In the genomic region with DNA sequence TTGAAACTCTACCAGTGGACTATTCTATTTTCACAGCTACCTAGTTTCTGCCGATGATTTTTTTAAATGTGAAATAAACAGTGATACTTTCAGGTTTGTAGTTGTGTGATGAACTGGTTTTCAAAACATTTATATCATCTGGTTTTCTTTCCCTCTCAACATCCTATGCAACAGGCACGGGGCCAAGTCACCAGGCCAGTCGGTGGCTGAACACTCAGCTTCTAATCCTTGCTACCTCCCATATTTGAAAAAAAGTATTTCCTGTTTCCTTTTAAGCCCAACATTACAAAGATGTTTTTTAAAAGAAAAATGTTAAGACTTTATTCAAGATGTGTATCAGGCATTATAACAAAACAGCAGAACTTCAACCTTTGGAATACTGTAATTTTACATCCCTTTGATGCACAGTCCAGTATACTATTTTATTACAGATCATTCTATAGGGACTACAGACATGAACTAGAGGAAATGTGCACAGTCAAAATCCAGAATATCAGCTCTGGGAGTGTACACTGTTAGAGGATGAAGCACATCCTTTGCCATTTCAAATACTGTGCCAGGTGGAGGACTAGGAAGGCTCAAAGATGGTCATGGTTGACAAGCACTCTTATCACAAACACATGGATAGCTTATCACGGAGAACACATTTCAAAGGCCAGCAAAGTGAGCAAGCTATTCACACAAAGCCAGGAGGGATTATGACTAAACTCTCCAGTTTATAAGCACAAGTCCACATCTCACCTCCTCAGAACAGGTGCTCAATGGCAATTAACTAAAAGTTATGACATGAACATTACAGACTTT, we compare ENCODE assay signal across 13 cellular contexts. TPM values are rescaled to one million over a fixed set of nuclear protein-coding genes. Genes with fewer than 3 reads are reported as not detected.
DNase-seq lines count a peak whose midpoint lies in the region; ATAC-seq and TF ChIP-seq lines count a peak whose summit lies in the region.
"Had no signal": no experiment of that assay in that cellular context is flagged by ENCODE, and none has a peak within 500 bp of the region (broad histone marks: within the 10 kb centered on the region; RNA-seq: fewer than 3 reads in every experiment).

No MANE protein-coding gene starts in this region.

- H3K79me2 ChIP-seq in GM23338 (replicated peaks; ENCODE audit: insufficient read depth) = no peaks in the 10 kb centered on the region

- peak overlapping the region; percentile 27; the same call in 1 of the 2 replicates for H3K4me3 ChIP-seq in LNCaP clone FGC (ENCODE audit: low read depth, low read length)
- H3K4me3 ChIP-seq in naive thymus-derived CD4-positive, alpha-beta T cell (ENCODE audit: low read length) = no peak overlapping the region
- no peak overlapping the region for H3K4me3 ChIP-seq in GM23338
- H3K4me3 ChIP-seq: lower lobe of right lung, ovary had no signal

- H3K27me3 Mint-ChIP-seq in central memory CD8-positive, alpha-beta T cell = no peaks in the 10 kb centered on the region
- no peaks in the 10 kb centered on the region for H3K27me3 Mint-ChIP-seq in naive thymus-derived CD4-positive, alpha-beta T cell
- H3K27me3 Mint-ChIP-seq in GM23338 (ENCODE audit: insufficient read depth, low read depth, poor library complexity) = peaks cover 3% of the 10 kb centered on the region

- peaks cover 29% of the 10 kb centered on the region for H3K36me3 Mint-ChIP-seq in central memory CD8-positive, alpha-beta T cell (ENCODE audit: insufficient read depth)
- H3K36me3 Mint-ChIP-seq in naive thymus-derived CD4-positive, alpha-beta T cell = peaks cover 15 to 34% (median 18%) of the 10 kb centered on the region in 5 donors
- H3K36me3 Mint-ChIP-seq in GM23338 (ENCODE audit: low read depth) = peaks cover 39% of the 10 kb centered on the region

- H3K4me1 Mint-ChIP-seq in central memory CD8-positive, alpha-beta T cell = no peaks in the 10 kb centered on the region
- peaks cover 2 to 19% (median 8%) of the 10 kb centered on the region in 7 donors for H3K4me1 Mint-ChIP-seq in naive thymus-derived CD4-positive, alpha-beta T cell
- H3K4me1 Mint-ChIP-seq in GM23338 = peaks cover 9% of the 10 kb centered on the region; the same call in 1 of the 3 replicates

- no peaks in the 10 kb centered on the region for H3K9me3 Mint-ChIP-seq in central memory CD8-positive, alpha-beta T cell
- peaks cover 0 to 6% (median 0%) of the 10 kb centered on the region in 11 donors for H3K9me3 Mint-ChIP-seq in naive thymus-derived CD4-positive, alpha-beta T cell
- no peaks in the 10 kb centered on the region for H3K9me3 Mint-ChIP-seq in GM23338
- H3K9me3 Mint-ChIP-seq: WTC11 had no signal

- intact Hi-C loops in naive thymus-derived CD4-positive, alpha-beta T cell (cut with micrococcal nuclease) = no loop called here

- peak; percentile 21 for DNase-seq in NCI-H2107 treated with DMSO at 0.1 percent for 48 hours (lab: John Stamatoyannopoulos, UW; ENCODE audit: unreplicated experiment)
- DNase-seq in NCI-H2107 (lab: John Stamatoyannopoulos, UW) = no peak
- DNase-seq in LNCaP clone FGC (ENCODE audit: low read depth) = no peak
- DNase-seq in central memory CD8-positive, alpha-beta T cell (ENCODE audit: low spot score in 2 of 2) = no peak
- no peak for DNase-seq in naive thymus-derived CD4-positive, alpha-beta T cell
- DNase-seq in GM23338 (ENCODE audit: low spot score) = no peak
- no peak for DNase-seq in Kasumi-1 (lab: John Stamatoyannopoulos, UW)
- DNase-seq: activated T-cell treated with anti-CD3 and anti-CD28 coated beads for 4 hours; lower lobe of right lung; ovary; stimulated activated CD8-positive, alpha-beta memory T cell treated with anti-CD3 and anti-CD28 coated beads, Interleukin-4, amount 100 ng/mL, for 48 hours had no signal

- ATAC-seq in central memory CD8-positive, alpha-beta T cell (replicated peaks; ENCODE audit: extremely low read depth, poor library complexity, severe bottlenecking) = no peak
- ATAC-seq in naive thymus-derived CD4-positive, alpha-beta T cell = no peak
- ATAC-seq in GM18868 (IDR thresholded peaks at IDR 0.05; ENCODE audit: unreplicated experiment) = no peak
- ATAC-seq in GM23338 = no peak
- ATAC-seq: WTC11 had no signal

- no peak overlapping the region for H3K4me3 Mint-ChIP-seq in central memory CD8-positive, alpha-beta T cell
- H3K4me3 Mint-ChIP-seq in naive thymus-derived CD4-positive, alpha-beta T cell = no peak overlapping the region
- no peak overlapping the region for H3K4me3 Mint-ChIP-seq in GM23338
- H3K4me3 Mint-ChIP-seq: WTC11 had no signal

- no peak for TF ChIP-seq CTCF in LNCaP clone FGC (IDR thresholded peaks at IDR 0.05; ENCODE audit: control insufficient read depth, extremely low read depth, insufficient read depth)
- no peak for TF ChIP-seq CTCF in GM23338 (conservative IDR thresholded peaks at IDR 0.05; ENCODE audit: low read depth in 2 of 2)

- H3K27me3 ChIP-seq in naive thymus-derived CD4-positive, alpha-beta T cell (ENCODE audit: control insufficient read depth in 2 of 2, insufficient read depth in 2 of 2, low read length in 2 of 2) = no peaks in the 10 kb centered on the region
- no peaks in the 10 kb centered on the region for H3K27me3 ChIP-seq in GM23338 (ENCODE audit: insufficient read depth)
- H3K27me3 ChIP-seq: ovary had no signal

- H3K4me1 ChIP-seq in naive thymus-derived CD4-positive, alpha-beta T cell (ENCODE audit: control insufficient read depth in 2 of 2, insufficient read depth in 2 of 2, low read length in 2 of 2) = no peaks in the 10 kb centered on the region
- no peaks in the 10 kb centered on the region for H3K4me1 ChIP-seq in GM23338 (ENCODE audit: insufficient read depth)

- H3K9me2 ChIP-seq in GM23338 (ENCODE audit: insufficient read depth) = no peaks in the 10 kb centered on the region

- no peak overlapping the region for H3K4me2 ChIP-seq in GM23338

- CTCF ChIA-PET in naive thymus-derived CD4-positive, alpha-beta T cell (lab: Charles Lee) = interaction anchor here (0.8 kb wide), 1 partner anchor 37 kb away, joined by 3 read pairs; no protein-coding TSS in a partner anchor

- no peak overlapping the region for H2AFZ ChIP-seq in GM23338

- no peaks in the 10 kb centered on the region for H3K9me3 ChIP-seq in naive thymus-derived CD4-positive, alpha-beta T cell (ENCODE audit: control insufficient read depth in 2 of 3, low read length in 3 of 3)
- H3K9me3 ChIP-seq: lower lobe of right lung, ovary had no signal

- no peaks in the 10 kb centered on the region for H4K20me1 ChIP-seq in GM23338 (replicated peaks; ENCODE audit: insufficient read depth)

- H3F3A ChIP-seq in GM23338 (replicated peaks; ENCODE audit: low read depth) = 0 out of 2 replicates have a peak, but pooled peaks cover 2% of the 10 kb centered on the region

- peak overlapping the region; percentile 49 for H3K27ac Mint-ChIP-seq in central memory CD8-positive, alpha-beta T cell (ENCODE audit: low read depth)
- H3K27ac Mint-ChIP-seq in naive thymus-derived CD4-positive, alpha-beta T cell = peak overlapping the region in 6 of 9 donors; percentile 48 to 80 (median 58)
- H3K27ac Mint-ChIP-seq in GM23338 = no peak overlapping the region
- H3K27ac Mint-ChIP-seq: WTC11 had no signal

- H3K36me3 ChIP-seq in naive thymus-derived CD4-positive, alpha-beta T cell (ENCODE audit: control insufficient read depth in 2 of 3, insufficient read depth in 3 of 3, low read length in 3 of 3) = peaks cover 5 to 54% (median 11%) of the 10 kb centered on the region in 3 experiments
- peaks cover 12% of the 10 kb centered on the region for H3K36me3 ChIP-seq in GM23338 (ENCODE audit: insufficient read depth)
- H3K36me3 ChIP-seq: ovary had no signal

- peak overlapping the region; percentile 34 for H3K27ac ChIP-seq in naive thymus-derived CD4-positive, alpha-beta T cell (ENCODE audit: low read depth, low read length)
- no peak overlapping the region for H3K27ac ChIP-seq in GM23338 (ENCODE audit: low read depth)
- H3K27ac ChIP-seq: lower lobe of right lung, ovary had no signal

- POLR2A ChIA-PET in naive thymus-derived CD4-positive, alpha-beta T cell (lab: Charles Lee) = interaction anchor here (1.8 kb wide), 1 partner anchor 14 kb away, joined by 4 read pairs; no protein-coding TSS in a partner anchor

TF ChIP-seq in GM23338, 12 proteins besides CTCF, POLR2A, EP300 and RAD21:
- no peak for TF ChIP-seq JUNB (IDR thresholded peaks at IDR 0.05; ENCODE audit: unreplicated experiment)
- TF ChIP-seq EZH2 (IDR thresholded peaks at IDR 0.05; ENCODE audit: low read depth, unreplicated experiment) = no peak
- no peak for TF ChIP-seq EZH2phosphoT487 (IDR thresholded peaks at IDR 0.05; ENCODE audit: unreplicated experiment)
- no peak for TF ChIP-seq NANOG (IDR thresholded peaks at IDR 0.05; ENCODE audit: borderline replicate concordance)
- no peak for TF ChIP-seq STAT1 (IDR thresholded peaks at IDR 0.05; ENCODE audit: unreplicated experiment)
TF ChIP-seq in GM23338: peak in this region for 0.

RNA-seq across cellular contexts. Expression of gene MRPL35, which starts 14.6 kb away (rescaled TPM):
- total RNA-seq in naive thymus-derived CD4-positive, alpha-beta T cell = 10 to 100 TPM in 4 of 5 experiments, 1 to 10 TPM in 1; 9.7 to 49.2 (median 26.5) TPM
- polyA plus RNA-seq in naive thymus-derived CD4-positive, alpha-beta T cell = 10 to 100 TPM; 29.0 to 38.2 TPM
- 33.5 and 43.8 TPM in 2 replicates for total RNA-seq in GM23338 (2014; rRNA removed; shearing (Covaris generic))
- polyA plus RNA-seq in GM23338 (2016; fragmentation: Nextera tagmentation; extraction: Ambion mirVana) = 57.2 and 62.0 TPM in 2 replicates

RNA-seq across cellular contexts. Expression of gene IMMT, which starts 18.6 kb away (rescaled TPM):
- total RNA-seq in naive thymus-derived CD4-positive, alpha-beta T cell = 100 to 1,000 TPM in 1 of 5 experiments, 10 to 100 TPM in 4; 59.2 to 164 (median 77.0) TPM
- polyA plus RNA-seq in naive thymus-derived CD4-positive, alpha-beta T cell = 10 to 100 TPM; 66.7 to 95.5 TPM
- 83.1 and 96.7 TPM in 2 replicates for total RNA-seq in GM23338 (2014; rRNA removed; shearing (Covaris generic))
- polyA plus RNA-seq in GM23338 (2016; fragmentation: Nextera tagmentation; extraction: Ambion mirVana) = 65.3 and 71.0 TPM in 2 replicates
